ENCODE assay signal across 28 cellular contexts in genomic region chr4:24364852-24365251, GRCh38.
"Had no signal": no experiment of that assay in that cellular context is flagged by ENCODE, and none has a peak within 500 bp of the region (broad histone marks: within the 10 kb centered on the region; RNA-seq: fewer than 3 reads in every experiment).

No MANE protein-coding gene starts in this region.

- H3K27ac Mint-ChIP-seq: T-cell had no signal

- DNase-seq: NCI-H510A treated with DMSO at 0.1 percent for 48 hours; NCI-H524; NCI-H524 treated with DMSO at 0.1 percent for 48 hours; NCI-H526; NCI-H526 treated with DMSO at 0.1 percent for 48 hours; NCI-H69; NCI-H748 treated with DMSO at 0.1 percent for 48 hours; NCI-H774; NCI-H82; NK-92 treated with Interleukin-12 subunit alpha and Interleukin-12 subunit beta, amount 100 ng/mL, for 24 hours; OCI-M1; PC-3; PC-9; Peyer's patch; RPMI8226; SHP77; SHP77 treated with DMSO at 0.1 percent for 48 hours; SIG-M5; SJCRH30; SK-N-SH; SW 1271; T-cell had no signal

- H3K4me1 Mint-ChIP-seq: T-cell had no signal

- H3K27me3 ChIP-seq: Peyer's patch, SJSA1 had no signal

- H3K4me3 ChIP-seq: PC-9, Peyer's patch, SJCRH30, SJSA1, SK-N-MC had no signal

- H3K36me3 ChIP-seq: Peyer's patch, SJCRH30, SJSA1 had no signal

- ATAC-seq: Panc1, PC-3, Right ventricle myocardium inferior, SK-N-SH treated with all-trans-retinoic acid at 6 μM for 48 hours, T-cell had no signal

- H3K4me2 ChIP-seq: PC-9, SK-N-SH had no signal

- H3K36me3 Mint-ChIP-seq: T-cell had no signal

- H3K9ac ChIP-seq: SK-N-SH had no signal

- H2AFZ ChIP-seq: PC-9 had no signal

- H3K9me3 ChIP-seq: Peyer's patch, SJCRH30, SJSA1, SK-N-SH had no signal

- H3K9me3 Mint-ChIP-seq: T-cell had no signal

- H3K4me3 Mint-ChIP-seq: T-cell had no signal

- H3K4me1 ChIP-seq: Peyer's patch, SJCRH30, SJSA1 had no signal

- H3K27ac ChIP-seq: PC-9, Peyer's patch, RWPE1, SJCRH30, SJSA1, SK-N-MC had no signal
